ENCODE assay signal across 1 cellular context in the genomic region with DNA sequence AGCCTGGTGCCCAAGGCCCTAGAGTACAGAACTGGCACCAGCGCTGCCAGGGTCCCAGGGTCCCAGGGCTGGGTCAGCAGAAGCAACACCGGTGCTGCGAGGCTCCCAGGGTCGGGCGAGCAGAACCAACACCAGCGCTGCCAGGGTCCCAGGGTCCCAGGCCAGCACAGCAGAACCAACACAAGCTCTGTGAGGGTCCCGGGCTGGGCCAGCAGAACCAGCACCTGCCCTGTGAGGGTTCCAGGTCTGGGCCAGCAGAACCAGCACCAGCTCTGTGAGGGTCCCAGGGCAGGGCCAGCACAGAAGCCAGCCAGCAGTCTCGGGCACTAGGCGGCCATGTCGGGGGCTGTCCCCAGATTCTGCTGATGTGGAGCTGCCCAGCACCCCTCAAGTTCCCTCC.
TF ChIP-seq lines count a peak whose summit lies in the region.

No MANE protein-coding gene starts in this region.

TF ChIP-seq in H1, 55 proteins besides CTCF, POLR2A, EP300 and RAD21:
- TF ChIP-seq RXRA (IDR thresholded peaks at IDR 0.05; ENCODE audit: insufficient read depth, low read depth, low read length), result no peak
- TF ChIP-seq GABPA (IDR thresholded peaks at IDR 0.05; ENCODE audit: borderline replicate concordance, insufficient read depth, low read length), result no peak
- no peak for TF ChIP-seq RNF2 (IDR thresholded peaks at IDR 0.05; ENCODE audit: borderline replicate concordance, low read depth, low read length, missing control alignments, poor library complexity, severe bottlenecking)
- no peak for TF ChIP-seq CHD1 (IDR thresholded peaks at IDR 0.05; ENCODE audit: low read depth, low read length)
- TF ChIP-seq KDM1A (IDR thresholded peaks at IDR 0.05; ENCODE audit: borderline replicate concordance, low read length), result no peak
- TF ChIP-seq, protein P1, sequence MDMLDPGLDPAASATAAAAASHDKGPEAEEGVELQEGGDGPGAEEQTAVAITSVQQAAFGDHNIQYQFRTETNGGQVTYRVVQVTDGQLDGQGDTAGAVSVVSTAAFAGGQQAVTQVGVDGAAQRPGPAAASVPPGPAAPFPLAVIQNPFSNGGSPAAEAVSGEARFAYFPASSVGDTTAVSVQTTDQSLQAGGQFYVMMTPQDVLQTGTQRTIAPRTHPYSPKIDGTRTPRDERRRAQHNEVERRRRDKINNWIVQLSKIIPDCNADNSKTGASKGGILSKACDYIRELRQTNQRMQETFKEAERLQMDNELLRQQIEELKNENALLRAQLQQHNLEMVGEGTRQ (IDR thresholded peaks at IDR 0.05; ENCODE audit: low read length), result no peak
- TF ChIP-seq YY1 (IDR thresholded peaks at IDR 0.05; ENCODE audit: low read depth, low read length), result no peak
- no peak for TF ChIP-seq TAF7 (optimal IDR thresholded peaks at IDR 0.05; ENCODE audit: borderline replicate concordance, low read depth, low read length)
- no peak for TF ChIP-seq CREB1 (IDR thresholded peaks at IDR 0.05)
- TF ChIP-seq CEBPB (IDR thresholded peaks at IDR 0.05; ENCODE audit: low read depth, low read length), result no peak
- no peak for TF ChIP-seq SIX5 (IDR thresholded peaks at IDR 0.05; ENCODE audit: low read depth, low read length)
TF ChIP-seq in H1: peak in this region for 0.
